Comparison of ENCODE assay signal across 12 cellular contexts in genomic region chr3:127689266-127689860, GRCh38. TPM values are rescaled to one million over a fixed set of nuclear protein-coding genes. Genes with fewer than 3 reads are reported as not detected.
A peak's percentile ranks its signal among the peaks of the same experiment; 100 is the strongest.
DNase-seq lines count a peak whose midpoint lies in the region; ATAC-seq and TF ChIP-seq lines count a peak whose summit lies in the region.
"Had no signal": no experiment of that assay in that cellular context is flagged by ENCODE, and none has a peak within 500 bp of the region (broad histone marks: within the 10 kb centered on the region; RNA-seq: fewer than 3 reads in every experiment).

No MANE protein-coding gene starts in this region.

- intact Hi-C loops in esophagus squamous epithelium (cut with DNase I): no loop called here

- no peak overlapping the region for H3K27ac Mint-ChIP-seq in activated T-cell treated with anti-CD3 and anti-CD28 coated beads, Interleukin-2, amount 50 U/mL, for 24 hours
- peak overlapping the region in 2 of 3 experiments; percentile 74 to 75 for H3K27ac Mint-ChIP-seq in nephron
- H3K27ac Mint-ChIP-seq in type B pancreatic cell: peak overlapping the region; percentile 81

- H3K27me3 ChIP-seq in esophagus squamous epithelium: no peaks in the 10 kb centered on the region

- H3K36me3 Mint-ChIP-seq in activated T-cell treated with anti-CD3 and anti-CD28 coated beads, Interleukin-2, amount 50 U/mL, for 24 hours (ENCODE audit: low read depth): no peaks in the 10 kb centered on the region
- no peaks in the 10 kb centered on the region for H3K36me3 Mint-ChIP-seq in activated T-cell treated with anti-CD3 and anti-CD28 coated beads, Interleukin-2, amount 50 U/mL, for 4 hours (ENCODE audit: insufficient read depth)
- H3K36me3 Mint-ChIP-seq in nephron (ENCODE audit: low read depth) (no peaks in the 10 kb centered on the region), type B pancreatic cell (no peaks in the 10 kb centered on the region)

- peak overlapping the region in 3 of 4 donors; percentile 12 to 63 (median 61) for H3K27ac ChIP-seq in esophagus squamous epithelium

- H3K9me3 Mint-ChIP-seq in activated T-cell treated with anti-CD3 and anti-CD28 coated beads, Interleukin-2, amount 50 U/mL, for 24 hours: no peaks in the 10 kb centered on the region
- no peaks in the 10 kb centered on the region for H3K9me3 Mint-ChIP-seq in activated T-cell treated with anti-CD3 and anti-CD28 coated beads, Interleukin-2, amount 50 U/mL, for 4 hours
- H3K9me3 Mint-ChIP-seq in nephron (no peaks in the 10 kb centered on the region), type B pancreatic cell (no peaks in the 10 kb centered on the region)

- no peaks in the 10 kb centered on the region for H3K27me3 Mint-ChIP-seq in activated T-cell treated with anti-CD3 and anti-CD28 coated beads, Interleukin-2, amount 50 U/mL, for 24 hours
- no peaks in the 10 kb centered on the region for H3K27me3 Mint-ChIP-seq in activated T-cell treated with anti-CD3 and anti-CD28 coated beads, Interleukin-2, amount 50 U/mL, for 4 hours (ENCODE audit: low read depth)
- H3K27me3 Mint-ChIP-seq in nephron (ENCODE audit: low read depth) (peaks cover 7% of the 10 kb centered on the region), type B pancreatic cell (no peaks in the 10 kb centered on the region)

- no peak overlapping the region for H3K4me3 ChIP-seq in esophagus squamous epithelium

- H3K4me1 ChIP-seq in esophagus squamous epithelium: peaks cover 0 to 20% (median 17%) of the 10 kb centered on the region in 3 donors

- 90 to 96% methylated on average over 12 to 19 of the region's 19 CpGs for WGBS in esophagus squamous epithelium, 2 donors

- H3K9me3 ChIP-seq in esophagus squamous epithelium: no peaks in the 10 kb centered on the region

- H3K4me1 Mint-ChIP-seq in activated T-cell treated with anti-CD3 and anti-CD28 coated beads, Interleukin-2, amount 50 U/mL, for 24 hours (ENCODE audit: low read depth): no peaks in the 10 kb centered on the region
- H3K4me1 Mint-ChIP-seq in activated T-cell treated with anti-CD3 and anti-CD28 coated beads, Interleukin-2, amount 50 U/mL, for 4 hours (ENCODE audit: low read depth): peaks cover 2% of the 10 kb centered on the region
- H3K4me1 Mint-ChIP-seq in nephron (no peaks in the 10 kb centered on the region), type B pancreatic cell (ENCODE audit: unreplicated experiment) (peaks cover 9% of the 10 kb centered on the region)

- H3K36me3 ChIP-seq in esophagus squamous epithelium: peaks cover 0 to 52% (median 0%) of the 10 kb centered on the region in 3 donors

- H3K4me3 Mint-ChIP-seq in activated T-cell treated with anti-CD3 and anti-CD28 coated beads, Interleukin-2, amount 50 U/mL, for 24 hours: no peak overlapping the region
- no peak overlapping the region for H3K4me3 Mint-ChIP-seq in activated T-cell treated with anti-CD3 and anti-CD28 coated beads, Interleukin-2, amount 50 U/mL, for 4 hours
- no peak overlapping the region for H3K4me3 Mint-ChIP-seq in nephron
- H3K4me3 Mint-ChIP-seq in type B pancreatic cell: no peak overlapping the region

- no peak for ATAC-seq in activated T-cell treated with anti-CD3 and anti-CD28 coated beads, Interleukin-2, amount 50 U/mL, for 4 hours

- TF ChIP-seq POLR2A in esophagus squamous epithelium (IDR thresholded peaks at IDR 0.05): no peak

- no peak for TF ChIP-seq CTCF in esophagus squamous epithelium (IDR thresholded peaks at IDR 0.05)
- TF ChIP-seq CTCF in nephron (IDR thresholded peaks at IDR 0.05; ENCODE audit: unreplicated experiment in 3 of 3): no peak
- TF ChIP-seq CTCF in type B pancreatic cell (conservative IDR thresholded peaks at IDR 0.05): no peak

- peak; percentile 11 for DNase-seq in activated T-cell treated with anti-CD3 and anti-CD28 coated beads, Interleukin-2, amount 50 U/mL, for 24 hours
- DNase-seq in activated T-cell treated with anti-CD3 and anti-CD28 coated beads, Interleukin-2, amount 50 U/mL, for 4 hours: no peak
- no peak for DNase-seq in esophagus squamous epithelium (lab: John Stamatoyannopoulos, UW)
- DNase-seq in type B pancreatic cell (ENCODE audit: extremely low spot score, unreplicated experiment): no peak
- DNase-seq in UCSD-AML1 (lab: John Stamatoyannopoulos, UW; ENCODE audit: unreplicated experiment): no peak
- no peak for DNase-seq in foreskin melanocyte
- no peak for DNase-seq in DMS 273 (lab: John Stamatoyannopoulos, UW; ENCODE audit: unreplicated experiment)
- DNase-seq: GOT3, NCI-H1417, NCI-H526, SIG-M5 had no signal

RNA-seq across cellular contexts. Expression of gene ABTB1, which starts 16.6 kb away (rescaled TPM):
- 1 to 10 TPM; 4.7 to 8.8 (median 6.1) TPM for total RNA-seq in activated T-cell treated with anti-CD3 and anti-CD28 coated beads, Interleukin-2, amount 50 U/mL, for 4 hours
- 10 to 100 TPM in 1 of 4 donors, 1 to 10 TPM in 3; 5.6 to 21.4 (median 6.3) TPM for total RNA-seq in esophagus squamous epithelium
- 11.6 and 17.8 TPM in 2 replicates for total RNA-seq in type B pancreatic cell (ENCODE audit: low replicate concordance)
